In the genomic region with DNA sequence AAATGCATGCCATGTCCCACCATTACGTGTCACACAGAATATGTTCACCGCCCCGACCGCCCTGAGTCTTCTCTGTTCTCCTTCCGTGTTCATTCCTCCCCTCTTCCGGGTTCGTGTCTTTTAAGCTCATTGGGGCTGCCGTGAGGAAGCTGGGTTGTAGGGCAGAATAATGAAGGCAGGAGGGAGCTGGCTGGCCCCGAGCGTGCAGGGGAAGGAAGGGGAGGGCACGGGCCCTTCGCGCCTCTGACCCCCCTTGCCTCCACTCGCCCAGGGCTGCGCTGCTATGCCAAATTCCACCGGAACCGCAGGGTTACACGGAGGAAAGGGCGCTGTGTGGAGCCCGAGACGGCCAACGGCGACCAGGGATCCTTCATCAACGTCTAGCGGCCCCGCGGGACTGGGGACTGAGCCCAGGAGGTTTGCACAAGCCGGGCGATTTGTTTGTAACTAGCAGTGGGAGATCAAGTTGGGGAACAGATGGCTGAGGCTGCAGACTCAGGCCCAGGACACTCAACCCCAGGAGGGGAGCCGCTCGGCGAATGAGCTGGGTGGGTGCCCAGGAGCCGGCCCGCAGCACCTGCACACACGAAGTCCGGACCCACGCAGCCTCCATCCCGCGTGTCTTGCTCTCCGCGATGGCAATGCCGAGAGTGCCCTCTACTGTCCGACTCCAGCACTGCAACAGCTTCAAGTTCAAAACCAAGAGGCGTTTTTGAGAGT, we compare ENCODE assay signal across 8 cellular contexts. TPM values are rescaled to one million over a fixed set of nuclear protein-coding genes. Genes with fewer than 3 reads are reported as not detected.
A peak's percentile ranks its signal among the peaks of the same experiment; 100 is the strongest.
DNase-seq lines count a peak whose midpoint lies in the region; ATAC-seq and TF ChIP-seq lines count a peak whose summit lies in the region.

No MANE protein-coding gene starts in this region.

- no peaks in the 10 kb centered on the region for H3K79me2 ChIP-seq in PC-3 (ENCODE audit: low read length)

- 14% methylated on average over 28 of the region's 44 CpGs for WGBS in esophagus muscularis mucosa

- H3F3A ChIP-seq in PC-3 (ENCODE audit: low read length, unreplicated experiment) = no peaks in the 10 kb centered on the region

- H3K4me1 ChIP-seq in PC-3 (ENCODE audit: insufficient read depth, low read length) = no peaks in the 10 kb centered on the region; the same call in 1 of the 2 replicates
- peaks cover 8 to 28% (median 21%) of the 10 kb centered on the region in 4 donors for H3K4me1 ChIP-seq in esophagus muscularis mucosa
- H3K4me1 ChIP-seq in naive thymus-derived CD4-positive, alpha-beta T cell (ENCODE audit: control insufficient read depth in 2 of 2, insufficient read depth in 2 of 2, low read length in 2 of 2) = peaks cover 0 to 5% of the 10 kb centered on the region in 2 donors

- H3K27ac Mint-ChIP-seq in activated T-cell treated with anti-CD3 and anti-CD28 coated beads, Interleukin-2, amount 50 U/mL, for 24 hours = peak overlapping the region; percentile 93
- peak overlapping the region; percentile 73 to 97 (median 93) for H3K27ac Mint-ChIP-seq in naive thymus-derived CD4-positive, alpha-beta T cell

- no peaks in the 10 kb centered on the region for H3K36me3 Mint-ChIP-seq in activated T-cell treated with anti-CD3 and anti-CD28 coated beads, Interleukin-2, amount 50 U/mL, for 24 hours (ENCODE audit: low read depth)
- H3K36me3 Mint-ChIP-seq in naive thymus-derived CD4-positive, alpha-beta T cell = no peaks in the 10 kb centered on the region

- intact Hi-C loops in PC-3 (cut with micrococcal nuclease) (loop anchor here (1.0 kb wide), 2 partner anchors 38 to 54 kb away; no protein-coding TSS in a partner anchor), esophagus muscularis mucosa (cut with DNase I) (loop anchor here (2.0 kb wide), 1 partner anchor 69 kb away; no protein-coding TSS in a partner anchor)
- intact Hi-C loops in naive thymus-derived CD4-positive, alpha-beta T cell (cut with micrococcal nuclease) = loop anchor here (1.0 to 10.0 kb wide), 14 partner anchors 11 to 682 kb away; partner anchors contain the start of genes FBXO6 (in 2 of the 2), MAD2L2 (in 2 of the 2), AGTRAP (in 1 of the 2) and CLCN6 (in 1 of the 2)

- POLR2A ChIA-PET in PC-3 (lab: Charles Lee; ENCODE audit: unreplicated experiment) = no interaction called here
- POLR2A ChIA-PET in naive thymus-derived CD4-positive, alpha-beta T cell (lab: Charles Lee) = interaction anchor here (0.5 to 2.8 kb wide), 24 partner anchors 9 to 814 kb away, joined by 3 to 37 read pairs (median 6); partner anchors contain the start of genes AGTRAP, FBXO44, FBXO6 and MAD2L2

- H3K27me3 Mint-ChIP-seq in activated T-cell treated with anti-CD3 and anti-CD28 coated beads, Interleukin-2, amount 50 U/mL, for 24 hours = no peaks in the 10 kb centered on the region
- peaks cover 0 to 10% (median 0%) of the 10 kb centered on the region in 5 donors for H3K27me3 Mint-ChIP-seq in naive thymus-derived CD4-positive, alpha-beta T cell

- H3K27ac ChIP-seq in HL-60 (replicated peaks) = peak overlapping the region; percentile 92
- no peak overlapping the region for H3K27ac ChIP-seq in PC-3 (ENCODE audit: low read length)
- peak overlapping the region; percentile 20 to 45 (median 40) for H3K27ac ChIP-seq in esophagus muscularis mucosa (replicated peaks in 1 of 4)
- H3K27ac ChIP-seq in naive thymus-derived CD4-positive, alpha-beta T cell (ENCODE audit: low read depth, low read length) = peak overlapping the region; percentile 62

- H4K20me1 ChIP-seq in PC-3 (ENCODE audit: low read length) = no peaks in the 10 kb centered on the region

- DNase-seq in GF-D8 (lab: John Stamatoyannopoulos, UW) (peak; percentile 89), HL-60 (ENCODE audit: low read depth in 1 of 2, low spot score in 1 of 2) (peak; percentile 77 to 90), PC-3 (peak; percentile 69), esophagus muscularis mucosa (ENCODE audit: extremely low spot score) (peak; percentile 95)
- peak; percentile 91 for DNase-seq in activated T-cell treated with anti-CD3 and anti-CD28 coated beads, Interleukin-2, amount 50 U/mL, for 24 hours
- DNase-seq in naive thymus-derived CD4-positive, alpha-beta T cell = peak; percentile 73 to 89 (median 82)
- DNase-seq in stimulated activated CD8-positive, alpha-beta memory T cell treated with anti-CD3 and anti-CD28 coated beads, Interleukin-7, amount 100 ng/mL, for 48 hours (ENCODE audit: extremely low read depth in 1 of 2, low read depth in 1 of 2) = peak; percentile 42 to 63

- TF ChIP-seq EP300 in esophagus muscularis mucosa (IDR thresholded peaks at IDR 0.05) = no peak

- BruUV-seq in PC-3 (replicated peaks; lab: Mats Ljungman, UMichigan) = no TSS peak

- peak overlapping the region; percentile 80 for H3K4me2 ChIP-seq in PC-3 (ENCODE audit: low read length)

- H3K4me3 Mint-ChIP-seq in activated T-cell treated with anti-CD3 and anti-CD28 coated beads, Interleukin-2, amount 50 U/mL, for 24 hours = peak overlapping the region; percentile 70
- peak overlapping the region; percentile 71 to 89 (median 86) for H3K4me3 Mint-ChIP-seq in naive thymus-derived CD4-positive, alpha-beta T cell

- no peaks in the 10 kb centered on the region for H3K9me3 Mint-ChIP-seq in activated T-cell treated with anti-CD3 and anti-CD28 coated beads, Interleukin-2, amount 50 U/mL, for 24 hours
- no peaks in the 10 kb centered on the region for H3K9me3 Mint-ChIP-seq in naive thymus-derived CD4-positive, alpha-beta T cell

- H3K4me3 ChIP-seq in HL-60 (replicated peaks; ENCODE audit: insufficient read depth, low read length) (peak overlapping the region; percentile 28), PC-3 (ENCODE audit: low read length) (peak overlapping the region; percentile 55), esophagus muscularis mucosa (peak overlapping the region; percentile 42 to 58 (median 50))
- peak overlapping the region; percentile 66 for H3K4me3 ChIP-seq in naive thymus-derived CD4-positive, alpha-beta T cell (ENCODE audit: low read length)

- peak; percentile 96 for TF ChIP-seq CTCF in HL-60 (IDR thresholded peaks at IDR 0.05; ENCODE audit: insufficient read depth, low read length)
- TF ChIP-seq CTCF in PC-3 (conservative IDR thresholded peaks at IDR 0.05; ENCODE audit: low read depth, low read length) = peak; percentile 96
- peak in 2 of 3 experiments; percentile 92 to 94 for TF ChIP-seq CTCF in esophagus muscularis mucosa (IDR thresholded peaks at IDR 0.05)

- CTCF ChIA-PET in PC-3 (lab: Charles Lee) = interaction anchor here (0.6 to 2.0 kb wide), 5 partner anchors 55 to 84 kb away, joined by 3 to 9 read pairs (median 6); partner anchors contain the start of gene FBXO6
- CTCF ChIA-PET in naive thymus-derived CD4-positive, alpha-beta T cell (lab: Charles Lee) = interaction anchor here (0.6 to 7.6 kb wide), 24 partner anchors 9 to 682 kb away, joined by 3 to 49 read pairs (median 4); partner anchors contain the start of genes AGTRAP, CLCN6, FBXO2 and FBXO6

- ATAC-seq in PC-3 (peak; percentile 78), GM21360 (IDR thresholded peaks at IDR 0.05; ENCODE audit: unreplicated experiment) (no peak)
- peak; percentile 92 for ATAC-seq in naive thymus-derived CD4-positive, alpha-beta T cell

- H3K9me3 ChIP-seq in PC-3 (ENCODE audit: low read length) (no peaks in the 10 kb centered on the region), esophagus muscularis mucosa (no peaks in the 10 kb centered on the region)
- no peaks in the 10 kb centered on the region for H3K9me3 ChIP-seq in naive thymus-derived CD4-positive, alpha-beta T cell (ENCODE audit: control insufficient read depth in 2 of 3, low read length in 3 of 3)

- H3K4me1 Mint-ChIP-seq in activated T-cell treated with anti-CD3 and anti-CD28 coated beads, Interleukin-2, amount 50 U/mL, for 24 hours (ENCODE audit: low read depth) = peaks cover 13% of the 10 kb centered on the region
- peaks cover 8 to 21% (median 15%) of the 10 kb centered on the region in 7 donors for H3K4me1 Mint-ChIP-seq in naive thymus-derived CD4-positive, alpha-beta T cell

- H3K9me2 ChIP-seq in PC-3 (replicated peaks; ENCODE audit: low read length) = no peaks in the 10 kb centered on the region

- H2AFZ ChIP-seq in PC-3 (ENCODE audit: low read length) = peak overlapping the region; percentile 85

- no peaks in the 10 kb centered on the region for H3K36me3 ChIP-seq in PC-3 (ENCODE audit: low read depth, low read length)
- no peaks in the 10 kb centered on the region for H3K36me3 ChIP-seq in esophagus muscularis mucosa
- no peaks in the 10 kb centered on the region for H3K36me3 ChIP-seq in naive thymus-derived CD4-positive, alpha-beta T cell (ENCODE audit: control insufficient read depth in 2 of 3, insufficient read depth in 3 of 3, low read length in 3 of 3)

- H3K27me3 ChIP-seq in HL-60 (ENCODE audit: insufficient read depth, poor library complexity, severe bottlenecking) (no peaks in the 10 kb centered on the region), PC-3 (ENCODE audit: low read length) (0 out of 2 replicates have a peak, but pooled peaks cover 3% of the 10 kb centered on the region), esophagus muscularis mucosa (peaks cover 0 to 18% (median 0%) of the 10 kb centered on the region in 4 donors)
- no peaks in the 10 kb centered on the region for H3K27me3 ChIP-seq in naive thymus-derived CD4-positive, alpha-beta T cell (ENCODE audit: control insufficient read depth in 2 of 2, insufficient read depth in 2 of 2, low read length in 2 of 2)

- H3K9ac ChIP-seq in PC-3 (ENCODE audit: low read length) = no peak overlapping the region

- TF ChIP-seq POLR2A in esophagus muscularis mucosa (IDR thresholded peaks at IDR 0.05; ENCODE audit: low read depth) = no peak

RNA-seq across cellular contexts. Expression of gene AGTRAP, which starts 16.5 kb away (rescaled TPM):
- total RNA-seq in PC-3 (2014; rRNA removed) (73.5 and 76.7 TPM in 2 replicates), esophagus muscularis mucosa (10 to 100 TPM; 31.6 to 73.4 (median 45.6) TPM)
- 10 to 100 TPM; 28.2 to 82.5 (median 32.7) TPM for total RNA-seq in naive thymus-derived CD4-positive, alpha-beta T cell
- polyA plus RNA-seq in naive thymus-derived CD4-positive, alpha-beta T cell = 100 to 1,000 TPM in 1 of 2 donors, 10 to 100 TPM in 1; 96.9 to 108 TPM

RNA-seq across cellular contexts. Expression of gene DRAXIN, which starts 28.0 kb away (rescaled TPM):
- total RNA-seq in PC-3 (2014; rRNA removed) (0.07 TPM in 1 of 2 replicates, not detected in the other), esophagus muscularis mucosa (under 1 TPM in 2 of 4 donors, not detected in 2; under 0.01 to 0.06 TPM)
- 1 to 10 TPM in 1 of 5 experiments, under 1 TPM in 4; 0.07 to 1.6 (median 0.21) TPM for total RNA-seq in naive thymus-derived CD4-positive, alpha-beta T cell
- polyA plus RNA-seq in naive thymus-derived CD4-positive, alpha-beta T cell = under 1 TPM; 0.03 to 0.09 TPM

RNA-seq across cellular contexts. Expression of gene MAD2L2, which starts 38.5 kb away (rescaled TPM):
- total RNA-seq in PC-3 (2014; rRNA removed) (127 and 139 TPM in 2 replicates), esophagus muscularis mucosa (10 to 100 TPM; 31.6 to 51.7 (median 42.4) TPM)
- total RNA-seq in naive thymus-derived CD4-positive, alpha-beta T cell = 10 to 100 TPM; 17.1 to 53.3 (median 27.2) TPM
- polyA plus RNA-seq in naive thymus-derived CD4-positive, alpha-beta T cell = 10 to 100 TPM; 38.0 to 53.0 TPM

RNA-seq across cellular contexts. Expression of gene C1orf167, which starts 42.5 kb away (rescaled TPM):
- total RNA-seq in PC-3 (2014; rRNA removed) (not detected in 2 replicates), esophagus muscularis mucosa (1 to 10 TPM in 2 of 4 donors, not detected in 2; 2.3 to 4.3 TPM)
- total RNA-seq in naive thymus-derived CD4-positive, alpha-beta T cell = under 1 TPM in 1 of 5 experiments, not detected in 4; 0.13 TPM
- under 1 TPM in 1 of 2 donors, not detected in 1; 0.45 TPM for polyA plus RNA-seq in naive thymus-derived CD4-positive, alpha-beta T cell

RNA-seq across cellular contexts. Expression of gene FBXO6, which starts 55.5 kb away (rescaled TPM):
- total RNA-seq in PC-3 (2014; rRNA removed) (23.5 and 24.6 TPM in 2 replicates), esophagus muscularis mucosa (10 to 100 TPM; 12.9 to 21.9 (median 15.2) TPM)
- 10 to 100 TPM in 1 of 5 experiments, 1 to 10 TPM in 4; 3.2 to 31.0 (median 4.1) TPM for total RNA-seq in naive thymus-derived CD4-positive, alpha-beta T cell
- 1 to 10 TPM; 7.8 to 8.9 TPM for polyA plus RNA-seq in naive thymus-derived CD4-positive, alpha-beta T cell
